Comparison of ENCODE assay signal across 1 cellular context in the genomic region with DNA sequence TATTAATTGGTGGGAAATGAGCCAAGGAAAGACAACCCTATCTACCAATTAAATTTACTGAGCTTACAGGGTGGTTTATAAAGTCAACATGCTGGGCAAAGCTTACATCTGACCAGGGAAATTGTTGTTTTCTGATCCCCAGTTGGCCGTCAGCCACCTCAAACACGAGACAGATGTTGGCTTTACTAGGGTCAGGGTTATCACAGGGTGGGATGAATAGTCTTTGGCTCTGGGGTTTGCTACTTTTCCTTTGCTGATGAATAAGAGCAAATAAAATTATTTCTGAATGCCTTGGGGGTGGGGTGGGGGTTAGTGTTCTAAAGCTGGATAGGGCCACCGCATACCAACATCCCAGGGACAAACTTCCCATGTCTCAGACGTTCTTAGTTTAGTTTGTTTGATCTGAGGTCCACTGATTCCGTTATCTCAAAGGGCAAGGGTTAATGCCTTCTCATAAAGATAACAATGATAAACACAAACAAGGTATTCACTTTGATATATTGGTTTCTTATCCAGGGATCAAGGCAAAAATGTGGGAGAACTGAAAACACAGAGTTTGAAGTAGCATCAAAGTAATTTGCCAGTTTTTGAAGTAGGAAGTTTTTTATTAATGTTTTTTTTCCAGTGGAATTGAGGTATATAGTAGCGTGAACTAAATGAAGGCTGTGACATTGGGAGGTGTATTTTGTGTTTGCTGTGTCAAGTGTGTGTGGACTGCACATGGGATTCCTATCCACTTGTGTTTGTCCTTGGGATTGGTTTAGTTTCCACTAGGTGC.
TF ChIP-seq lines count a peak whose summit lies in the region.

No MANE protein-coding gene starts in this region.

TF ChIP-seq in HepG2, 621 proteins besides CTCF, POLR2A, EP300 and RAD21 (continued from another document and continues in another):
- TF ChIP-seq, protein P1, sequence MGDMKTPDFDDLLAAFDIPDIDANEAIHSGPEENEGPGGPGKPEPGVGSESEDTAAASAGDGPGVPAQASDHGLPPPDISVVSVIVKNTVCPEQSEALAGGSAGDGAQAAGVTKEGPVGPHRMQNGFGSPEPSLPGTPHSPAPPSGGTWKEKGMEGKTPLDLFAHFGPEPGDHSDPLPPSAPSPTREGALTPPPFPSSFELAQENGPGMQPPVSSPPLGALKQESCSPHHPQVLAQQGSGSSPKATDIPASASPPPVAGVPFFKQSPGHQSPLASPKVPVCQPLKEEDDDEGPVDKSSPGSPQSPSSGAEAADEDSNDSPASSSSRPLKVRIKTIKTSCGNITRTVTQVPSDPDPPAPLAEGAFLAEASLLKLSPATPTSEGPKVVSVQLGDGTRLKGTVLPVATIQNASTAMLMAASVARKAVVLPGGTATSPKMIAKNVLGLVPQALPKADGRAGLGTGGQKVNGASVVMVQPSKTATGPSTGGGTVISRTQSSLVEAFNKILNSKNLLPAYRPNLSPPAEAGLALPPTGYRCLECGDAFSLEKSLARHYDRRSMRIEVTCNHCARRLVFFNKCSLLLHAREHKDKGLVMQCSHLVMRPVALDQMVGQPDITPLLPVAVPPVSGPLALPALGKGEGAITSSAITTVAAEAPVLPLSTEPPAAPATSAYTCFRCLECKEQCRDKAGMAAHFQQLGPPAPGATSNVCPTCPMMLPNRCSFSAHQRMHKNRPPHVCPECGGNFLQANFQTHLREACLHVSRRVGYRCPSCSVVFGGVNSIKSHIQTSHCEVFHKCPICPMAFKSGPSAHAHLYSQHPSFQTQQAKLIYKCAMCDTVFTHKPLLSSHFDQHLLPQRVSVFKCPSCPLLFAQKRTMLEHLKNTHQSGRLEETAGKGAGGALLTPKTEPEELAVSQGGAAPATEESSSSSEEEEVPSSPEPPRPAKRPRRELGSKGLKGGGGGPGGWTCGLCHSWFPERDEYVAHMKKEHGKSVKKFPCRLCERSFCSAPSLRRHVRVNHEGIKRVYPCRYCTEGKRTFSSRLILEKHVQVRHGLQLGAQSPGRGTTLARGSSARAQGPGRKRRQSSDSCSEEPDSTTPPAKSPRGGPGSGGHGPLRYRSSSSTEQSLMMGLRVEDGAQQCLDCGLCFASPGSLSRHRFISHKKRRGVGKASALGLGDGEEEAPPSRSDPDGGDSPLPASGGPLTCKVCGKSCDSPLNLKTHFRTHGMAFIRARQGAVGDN (CRISPR knock-in tag; IDR thresholded peaks at IDR 0.05): no peak
- TF ChIP-seq ELF3 (CRISPR knock-in tag; IDR thresholded peaks at IDR 0.05) (peak; percentile 79), CBX1 (IDR thresholded peaks at IDR 0.05; ENCODE audit: low read depth) (peak; percentile 60), ZNF556 (CRISPR knock-in tag; IDR thresholded peaks at IDR 0.05; ENCODE audit: borderline replicate concordance) (no peak; the same call in 1 of the 2 replicates), ZNF672 (CRISPR knock-in tag; IDR thresholded peaks at IDR 0.05) (no peak), MBD4 (IDR thresholded peaks at IDR 0.05; ENCODE audit: borderline replicate concordance, low read length) (peak; percentile 99), TEAD3 (CRISPR knock-in tag; optimal IDR thresholded peaks at IDR 0.05; ENCODE audit: borderline replicate concordance) (peak; percentile 93), KDM6A (CRISPR knock-in tag; IDR thresholded peaks at IDR 0.05; ENCODE audit: low read depth) (peak; percentile 70), ISL2 (CRISPR knock-in tag; IDR thresholded peaks at IDR 0.05) (peak; percentile 100), ZNF850 (CRISPR knock-in tag; conservative IDR thresholded peaks at IDR 0.05) (no peak)
- TF ChIP-seq, protein P2, sequence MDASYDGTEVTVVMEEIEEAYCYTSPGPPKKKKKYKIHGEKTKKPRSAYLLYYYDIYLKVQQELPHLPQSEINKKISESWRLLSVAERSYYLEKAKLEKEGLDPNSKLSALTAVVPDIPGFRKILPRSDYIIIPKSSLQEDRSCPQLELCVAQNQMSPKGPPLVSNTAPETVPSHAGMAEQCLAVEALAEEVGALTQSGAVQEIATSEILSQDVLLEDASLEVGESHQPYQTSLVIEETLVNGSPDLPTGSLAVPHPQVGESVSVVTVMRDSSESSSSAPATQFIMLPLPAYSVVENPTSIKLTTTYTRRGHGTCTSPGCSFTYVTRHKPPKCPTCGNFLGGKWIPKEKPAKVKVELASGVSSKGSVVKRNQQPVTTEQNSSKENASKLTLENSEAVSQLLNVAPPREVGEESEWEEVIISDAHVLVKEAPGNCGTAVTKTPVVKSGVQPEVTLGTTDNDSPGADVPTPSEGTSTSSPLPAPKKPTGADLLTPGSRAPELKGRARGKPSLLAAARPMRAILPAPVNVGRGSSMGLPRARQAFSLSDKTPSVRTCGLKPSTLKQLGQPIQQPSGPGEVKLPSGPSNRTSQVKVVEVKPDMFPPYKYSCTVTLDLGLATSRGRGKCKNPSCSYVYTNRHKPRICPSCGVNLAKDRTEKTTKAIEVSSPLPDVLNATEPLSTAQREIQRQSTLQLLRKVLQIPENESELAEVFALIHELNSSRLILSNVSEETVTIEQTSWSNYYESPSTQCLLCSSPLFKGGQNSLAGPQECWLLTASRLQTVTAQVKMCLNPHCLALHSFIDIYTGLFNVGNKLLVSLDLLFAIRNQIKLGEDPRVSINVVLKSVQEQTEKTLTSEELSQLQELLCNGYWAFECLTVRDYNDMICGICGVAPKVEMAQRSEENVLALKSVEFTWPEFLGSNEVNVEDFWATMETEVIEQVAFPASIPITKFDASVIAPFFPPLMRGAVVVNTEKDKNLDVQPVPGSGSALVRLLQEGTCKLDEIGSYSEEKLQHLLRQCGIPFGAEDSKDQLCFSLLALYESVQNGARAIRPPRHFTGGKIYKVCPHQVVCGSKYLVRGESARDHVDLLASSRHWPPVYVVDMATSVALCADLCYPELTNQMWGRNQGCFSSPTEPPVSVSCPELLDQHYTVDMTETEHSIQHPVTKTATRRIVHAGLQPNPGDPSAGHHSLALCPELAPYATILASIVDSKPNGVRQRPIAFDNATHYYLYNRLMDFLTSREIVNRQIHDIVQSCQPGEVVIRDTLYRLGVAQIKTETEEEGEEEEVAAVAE (CRISPR knock-in tag; IDR thresholded peaks at IDR 0.05; ENCODE audit: borderline replicate concordance): peak; percentile 96
- TF ChIP-seq, protein P3, sequence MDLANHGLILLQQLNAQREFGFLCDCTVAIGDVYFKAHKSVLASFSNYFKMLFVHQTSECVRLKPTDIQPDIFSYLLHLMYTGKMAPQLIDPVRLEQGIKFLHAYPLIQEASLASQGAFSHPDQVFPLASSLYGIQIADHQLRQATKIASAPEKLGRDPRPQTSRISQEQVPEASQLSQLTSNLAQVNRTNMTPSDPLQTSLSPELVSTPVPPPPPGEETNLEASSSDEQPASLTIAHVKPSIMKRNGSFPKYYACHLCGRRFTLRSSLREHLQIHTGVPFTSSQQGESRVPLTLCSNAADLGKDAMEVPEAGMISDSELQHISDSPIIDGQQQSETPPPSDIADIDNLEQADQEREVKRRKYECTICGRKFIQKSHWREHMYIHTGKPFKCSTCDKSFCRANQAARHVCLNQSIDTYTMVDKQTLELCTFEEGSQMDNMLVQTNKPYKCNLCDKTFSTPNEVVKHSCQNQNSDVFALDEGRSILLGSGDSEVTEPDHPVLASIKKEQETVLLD (CRISPR knock-in tag; IDR thresholded peaks at IDR 0.05; ENCODE audit: low read depth): no peak
- TF ChIP-seq, protein P4, sequence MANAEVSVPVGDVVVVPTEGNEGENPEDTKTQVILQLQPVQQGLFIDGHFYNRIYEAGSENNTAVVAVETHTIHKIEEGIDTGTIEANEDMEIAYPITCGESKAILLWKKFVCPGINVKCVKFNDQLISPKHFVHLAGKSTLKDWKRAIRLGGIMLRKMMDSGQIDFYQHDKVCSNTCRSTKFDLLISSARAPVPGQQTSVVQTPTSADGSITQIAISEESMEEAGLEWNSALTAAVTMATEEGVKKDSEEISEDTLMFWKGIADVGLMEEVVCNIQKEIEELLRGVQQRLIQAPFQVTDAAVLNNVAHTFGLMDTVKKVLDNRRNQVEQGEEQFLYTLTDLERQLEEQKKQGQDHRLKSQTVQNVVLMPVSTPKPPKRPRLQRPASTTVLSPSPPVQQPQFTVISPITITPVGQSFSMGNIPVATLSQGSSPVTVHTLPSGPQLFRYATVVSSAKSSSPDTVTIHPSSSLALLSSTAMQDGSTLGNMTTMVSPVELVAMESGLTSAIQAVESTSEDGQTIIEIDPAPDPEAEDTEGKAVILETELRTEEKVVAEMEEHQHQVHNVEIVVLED (CRISPR knock-in tag; IDR thresholded peaks at IDR 0.05; ENCODE audit: borderline replicate concordance): peak; percentile 39; the same call in 1 of the 2 replicates
- TF ChIP-seq, protein P5, sequence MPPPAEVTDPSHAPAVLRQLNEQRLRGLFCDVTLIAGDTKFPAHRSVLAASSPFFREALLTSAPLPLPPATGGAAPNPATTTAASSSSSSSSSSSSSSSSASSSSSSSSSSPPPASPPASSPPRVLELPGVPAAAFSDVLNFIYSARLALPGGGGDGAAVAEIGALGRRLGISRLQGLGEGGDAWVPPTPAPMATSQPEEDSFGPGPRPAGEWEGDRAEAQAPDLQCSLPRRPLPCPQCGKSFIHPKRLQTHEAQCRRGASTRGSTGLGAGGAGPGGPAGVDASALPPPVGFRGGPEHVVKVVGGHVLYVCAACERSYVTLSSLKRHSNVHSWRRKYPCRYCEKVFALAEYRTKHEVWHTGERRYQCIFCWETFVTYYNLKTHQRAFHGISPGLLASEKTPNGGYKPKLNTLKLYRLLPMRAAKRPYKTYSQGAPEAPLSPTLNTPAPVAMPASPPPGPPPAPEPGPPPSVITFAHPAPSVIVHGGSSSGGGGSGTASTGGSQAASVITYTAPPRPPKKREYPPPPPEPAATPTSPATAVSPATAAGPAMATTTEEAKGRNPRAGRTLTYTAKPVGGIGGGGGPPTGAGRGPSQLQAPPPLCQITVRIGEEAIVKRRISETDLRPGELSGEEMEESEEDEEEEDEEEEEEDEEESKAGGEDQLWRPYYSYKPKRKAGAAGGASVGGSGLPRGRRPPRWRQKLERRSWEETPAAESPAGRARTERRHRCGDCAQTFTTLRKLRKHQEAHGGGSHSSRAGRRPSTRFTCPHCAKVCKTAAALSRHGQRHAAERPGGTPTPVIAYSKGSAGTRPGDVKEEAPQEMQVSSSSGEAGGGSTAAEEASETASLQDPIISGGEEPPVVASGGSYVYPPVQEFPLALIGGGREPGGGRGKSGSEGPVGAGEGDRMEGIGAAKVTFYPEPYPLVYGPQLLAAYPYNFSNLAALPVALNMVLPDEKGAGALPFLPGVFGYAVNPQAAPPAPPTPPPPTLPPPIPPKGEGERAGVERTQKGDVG (CRISPR knock-in tag; IDR thresholded peaks at IDR 0.05; ENCODE audit: borderline replicate concordance): no peak
- TF ChIP-seq, protein P6, sequence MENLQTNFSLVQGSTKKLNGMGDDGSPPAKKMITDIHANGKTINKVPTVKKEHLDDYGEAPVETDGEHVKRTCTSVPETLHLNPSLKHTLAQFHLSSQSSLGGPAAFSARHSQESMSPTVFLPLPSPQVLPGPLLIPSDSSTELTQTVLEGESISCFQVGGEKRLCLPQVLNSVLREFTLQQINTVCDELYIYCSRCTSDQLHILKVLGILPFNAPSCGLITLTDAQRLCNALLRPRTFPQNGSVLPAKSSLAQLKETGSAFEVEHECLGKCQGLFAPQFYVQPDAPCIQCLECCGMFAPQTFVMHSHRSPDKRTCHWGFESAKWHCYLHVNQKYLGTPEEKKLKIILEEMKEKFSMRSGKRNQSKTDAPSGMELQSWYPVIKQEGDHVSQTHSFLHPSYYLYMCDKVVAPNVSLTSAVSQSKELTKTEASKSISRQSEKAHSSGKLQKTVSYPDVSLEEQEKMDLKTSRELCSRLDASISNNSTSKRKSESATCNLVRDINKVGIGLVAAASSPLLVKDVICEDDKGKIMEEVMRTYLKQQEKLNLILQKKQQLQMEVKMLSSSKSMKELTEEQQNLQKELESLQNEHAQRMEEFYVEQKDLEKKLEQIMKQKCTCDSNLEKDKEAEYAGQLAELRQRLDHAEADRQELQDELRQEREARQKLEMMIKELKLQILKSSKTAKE (CRISPR knock-in tag; IDR thresholded peaks at IDR 0.05; ENCODE audit: borderline replicate concordance): peak; percentile 88
- TF ChIP-seq, protein P7, sequence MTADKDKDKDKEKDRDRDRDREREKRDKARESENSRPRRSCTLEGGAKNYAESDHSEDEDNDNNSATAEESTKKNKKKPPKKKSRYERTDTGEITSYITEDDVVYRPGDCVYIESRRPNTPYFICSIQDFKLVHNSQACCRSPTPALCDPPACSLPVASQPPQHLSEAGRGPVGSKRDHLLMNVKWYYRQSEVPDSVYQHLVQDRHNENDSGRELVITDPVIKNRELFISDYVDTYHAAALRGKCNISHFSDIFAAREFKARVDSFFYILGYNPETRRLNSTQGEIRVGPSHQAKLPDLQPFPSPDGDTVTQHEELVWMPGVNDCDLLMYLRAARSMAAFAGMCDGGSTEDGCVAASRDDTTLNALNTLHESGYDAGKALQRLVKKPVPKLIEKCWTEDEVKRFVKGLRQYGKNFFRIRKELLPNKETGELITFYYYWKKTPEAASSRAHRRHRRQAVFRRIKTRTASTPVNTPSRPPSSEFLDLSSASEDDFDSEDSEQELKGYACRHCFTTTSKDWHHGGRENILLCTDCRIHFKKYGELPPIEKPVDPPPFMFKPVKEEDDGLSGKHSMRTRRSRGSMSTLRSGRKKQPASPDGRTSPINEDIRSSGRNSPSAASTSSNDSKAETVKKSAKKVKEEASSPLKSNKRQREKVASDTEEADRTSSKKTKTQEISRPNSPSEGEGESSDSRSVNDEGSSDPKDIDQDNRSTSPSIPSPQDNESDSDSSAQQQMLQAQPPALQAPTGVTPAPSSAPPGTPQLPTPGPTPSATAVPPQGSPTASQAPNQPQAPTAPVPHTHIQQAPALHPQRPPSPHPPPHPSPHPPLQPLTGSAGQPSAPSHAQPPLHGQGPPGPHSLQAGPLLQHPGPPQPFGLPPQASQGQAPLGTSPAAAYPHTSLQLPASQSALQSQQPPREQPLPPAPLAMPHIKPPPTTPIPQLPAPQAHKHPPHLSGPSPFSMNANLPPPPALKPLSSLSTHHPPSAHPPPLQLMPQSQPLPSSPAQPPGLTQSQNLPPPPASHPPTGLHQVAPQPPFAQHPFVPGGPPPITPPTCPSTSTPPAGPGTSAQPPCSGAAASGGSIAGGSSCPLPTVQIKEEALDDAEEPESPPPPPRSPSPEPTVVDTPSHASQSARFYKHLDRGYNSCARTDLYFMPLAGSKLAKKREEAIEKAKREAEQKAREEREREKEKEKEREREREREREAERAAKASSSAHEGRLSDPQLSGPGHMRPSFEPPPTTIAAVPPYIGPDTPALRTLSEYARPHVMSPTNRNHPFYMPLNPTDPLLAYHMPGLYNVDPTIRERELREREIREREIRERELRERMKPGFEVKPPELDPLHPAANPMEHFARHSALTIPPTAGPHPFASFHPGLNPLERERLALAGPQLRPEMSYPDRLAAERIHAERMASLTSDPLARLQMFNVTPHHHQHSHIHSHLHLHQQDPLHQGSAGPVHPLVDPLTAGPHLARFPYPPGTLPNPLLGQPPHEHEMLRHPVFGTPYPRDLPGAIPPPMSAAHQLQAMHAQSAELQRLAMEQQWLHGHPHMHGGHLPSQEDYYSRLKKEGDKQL (CRISPR knock-in tag; IDR thresholded peaks at IDR 0.05; ENCODE audit: low read depth): peak; percentile 97
- TF ChIP-seq, protein P8, sequence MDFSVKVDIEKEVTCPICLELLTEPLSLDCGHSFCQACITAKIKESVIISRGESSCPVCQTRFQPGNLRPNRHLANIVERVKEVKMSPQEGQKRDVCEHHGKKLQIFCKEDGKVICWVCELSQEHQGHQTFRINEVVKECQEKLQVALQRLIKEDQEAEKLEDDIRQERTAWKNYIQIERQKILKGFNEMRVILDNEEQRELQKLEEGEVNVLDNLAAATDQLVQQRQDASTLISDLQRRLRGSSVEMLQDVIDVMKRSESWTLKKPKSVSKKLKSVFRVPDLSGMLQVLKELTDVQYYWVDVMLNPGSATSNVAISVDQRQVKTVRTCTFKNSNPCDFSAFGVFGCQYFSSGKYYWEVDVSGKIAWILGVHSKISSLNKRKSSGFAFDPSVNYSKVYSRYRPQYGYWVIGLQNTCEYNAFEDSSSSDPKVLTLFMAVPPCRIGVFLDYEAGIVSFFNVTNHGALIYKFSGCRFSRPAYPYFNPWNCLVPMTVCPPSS (IDR thresholded peaks at IDR 0.05): no peak
